8 cellular contexts compared by ENCODE assay signal in the genomic region with DNA sequence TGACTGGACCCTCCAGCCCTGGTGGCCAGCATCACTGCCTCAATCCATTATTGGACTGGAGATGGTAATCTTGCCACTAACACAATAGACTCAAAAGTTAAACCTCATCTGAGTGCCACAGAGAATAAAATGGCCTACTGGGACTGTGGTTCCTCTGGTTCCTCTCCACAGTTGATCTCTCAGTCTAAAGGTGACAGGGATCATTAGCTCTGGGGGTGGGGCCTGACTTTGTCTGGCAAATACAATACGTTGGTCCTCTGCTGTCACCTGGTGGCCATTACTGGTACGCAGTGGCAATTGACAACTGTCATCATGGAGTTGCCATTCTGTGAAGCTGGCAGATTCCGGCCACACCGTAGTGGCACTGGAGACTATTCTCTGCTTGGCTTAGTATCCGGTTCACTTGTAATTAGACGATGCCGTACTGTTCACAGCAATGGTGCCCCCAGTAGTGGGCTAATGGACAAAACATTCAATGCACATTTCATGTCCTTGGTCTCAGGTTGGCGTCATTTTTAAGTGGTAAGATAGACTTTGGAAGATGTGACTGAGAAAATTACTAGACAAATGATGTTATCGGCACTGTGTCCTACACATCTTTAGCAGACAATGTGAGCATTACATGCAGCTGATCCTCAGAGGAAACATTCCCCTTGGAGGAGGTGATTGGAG. TPM values are rescaled to one million over a fixed set of nuclear protein-coding genes. Genes with fewer than 3 reads are reported as not detected.
DNase-seq lines count a peak whose midpoint lies in the region; ATAC-seq, FAIRE-seq and TF ChIP-seq lines count a peak whose summit lies in the region.

No MANE protein-coding gene starts in this region.

- peak; percentile 80 for FAIRE-seq in HepG2 (lab: Jason Lieb, UNC)

- H3K4me2 ChIP-seq in HepG2 (ENCODE audit: low read depth, low read length) = no peak overlapping the region

- no peak for TF ChIP-seq EP300 in HepG2 (IDR thresholded peaks at IDR 0.05; ENCODE audit: low read depth in 2 of 2, low read length in 2 of 2)
- no peak for TF ChIP-seq EP300 in HepG2 (CRISPR knock-in tag; IDR thresholded peaks at IDR 0.05; ENCODE audit: borderline replicate concordance)

- intact Hi-C loops in HepG2 (cut with micrococcal nuclease; ENCODE audit: unreplicated experiment) = loop anchor here (1.0 to 2.0 kb wide), 5 partner anchors 74 to 477 kb away; no protein-coding TSS in a partner anchor

- H3K27ac ChIP-seq in HepG2 (ENCODE audit: extremely low read length, insufficient read depth, low read length) = no peak overlapping the region

- no peaks in the 10 kb centered on the region for H3K4me1 ChIP-seq in BE2C
- H3K4me1 ChIP-seq in HepG2 (ENCODE audit: insufficient read depth, low read length) = 0 out of 2 replicates have a peak, but pooled peaks cover 7% of the 10 kb centered on the region

- no peak overlapping the region for H3K9ac ChIP-seq in HepG2 (ENCODE audit: insufficient read depth, low read depth, low read length)

- DNase-seq in BE2C (peak; percentile 87), GM19238 (ENCODE audit: insufficient read length, low spot score) (peak; percentile 69), NCI-H345 (lab: John Stamatoyannopoulos, UW) (peak; percentile 59), choroid plexus epithelial cell (ENCODE audit: low read depth) (peak; percentile 70), HepG2 (ENCODE audit: low spot score) (peak; percentile 72)
- peak; percentile 74 to 79 for DNase-seq in activated CD4-positive, alpha-beta T cell treated with anti-CD3 and anti-CD28 coated beads for 24 hours (ENCODE audit: low read depth in 2 of 2)
- DNase-seq in stimulated activated CD4-positive, alpha-beta T cell treated with anti-CD3 and anti-CD28 coated beads, TNF-alpha, amount 100 ng/mL, for 48 hours (ENCODE audit: low read depth in 3 of 3) = peak; percentile 67 to 81 (median 73)

- TF ChIP-seq RAD21 in HepG2 (CRISPR knock-in tag; IDR thresholded peaks at IDR 0.05) = peak; percentile 76

- ATAC-seq in HG03196 (IDR thresholded peaks at IDR 0.05; ENCODE audit: unreplicated experiment) = peak; percentile 91
- peak; percentile 98 for ATAC-seq in HepG2

- no peaks in the 10 kb centered on the region for H3K79me2 ChIP-seq in HepG2 (ENCODE audit: insufficient read depth, low read length)

- H3K4me3 ChIP-seq in BE2C (ENCODE audit: low read depth, low read length) (no peak overlapping the region), choroid plexus epithelial cell (ENCODE audit: low read depth, low read length) (no peak overlapping the region), HepG2 (replicated peaks in 1 of 3; ENCODE audit: insufficient read depth in 1 of 3, low read depth in 2 of 3, low read length in 3 of 3) (no peak overlapping the region)

- peak; percentile 96 for TF ChIP-seq CTCF in BE2C (IDR thresholded peaks at IDR 0.05; ENCODE audit: low read depth, low read length)
- TF ChIP-seq CTCF in choroid plexus epithelial cell (conservative IDR thresholded peaks at IDR 0.05; ENCODE audit: low read depth, low read length) = peak; percentile 99
- TF ChIP-seq CTCF in HepG2 (CRISPR knock-in tag; IDR thresholded peaks at IDR 0.05) = peak; percentile 92

- H3K27me3 ChIP-seq in BE2C (no peaks in the 10 kb centered on the region), HepG2 (ENCODE audit: control insufficient read depth in 1 of 2, insufficient read depth in 2 of 2, low read length in 2 of 2) (peaks cover 0 to 18% of the 10 kb centered on the region in 2 experiments; a peak in 2 of 5 replicates)

- H3K9me3 ChIP-seq in BE2C (no peaks in the 10 kb centered on the region), HepG2 (ENCODE audit: low read length) (no peaks in the 10 kb centered on the region)

- in situ Hi-C loops in HepG2 (cut with HindIII; ENCODE audit: extremely low pct_ligation_motif_present, low pct_unique_long_range_greater_than_20kb) = loop anchor here (5.0 kb wide), 2 partner anchors 74 to 149 kb away; no protein-coding TSS in a partner anchor

- no peak for TF ChIP-seq POLR2A in HepG2 (IDR thresholded peaks at IDR 0.05; ENCODE audit: insufficient read depth in 1 of 2, low read depth in 2 of 2, low read length in 2 of 2)

- no peak overlapping the region for H2AFZ ChIP-seq in HepG2 (ENCODE audit: low read length)

- CTCF ChIA-PET in HepG2 (lab: Yijun Ruan, JAX; ENCODE audit: low intra/inter-chr PET ratio, low total read pairs) = interaction anchor here (1.9 to 2.1 kb wide), 3 partner anchors 74 to 477 kb away, joined by 12 to 15 read pairs (median 15); no protein-coding TSS in a partner anchor

- H4K20me1 ChIP-seq in HepG2 (ENCODE audit: insufficient read depth, low read length) = no peaks in the 10 kb centered on the region

- POLR2A ChIA-PET in HepG2 (lab: Yijun Ruan, JAX) = interaction anchor here (1.1 kb wide), 1 partner anchor 477 kb away, joined by 13 read pairs; no protein-coding TSS in a partner anchor

- H3K36me3 ChIP-seq in BE2C (no peaks in the 10 kb centered on the region), HepG2 (replicated peaks in 1 of 2; ENCODE audit: control insufficient read depth in 1 of 2, insufficient read depth in 2 of 2, low read length in 2 of 2) (no peaks in the 10 kb centered on the region)

- BruUV-seq in HepG2 (replicated peaks; lab: Mats Ljungman, UMichigan) = no TSS peak

- WGBS in HepG2 (ENCODE audit: low lambda C conversion rate) = 17% methylated on average over 7 of the region's 9 CpGs

TF ChIP-seq in HepG2, 621 proteins besides CTCF, POLR2A, EP300 and RAD21 (continues in another document):
- peak; percentile 91 for TF ChIP-seq SMC3 (IDR thresholded peaks at IDR 0.05; ENCODE audit: low read length)
- TF ChIP-seq KLF16 (CRISPR knock-in tag; IDR thresholded peaks at IDR 0.05) = peak in 1 of 2 experiments; percentile 48; a peak in 1 of 4 replicates
- TF ChIP-seq, protein P1, sequence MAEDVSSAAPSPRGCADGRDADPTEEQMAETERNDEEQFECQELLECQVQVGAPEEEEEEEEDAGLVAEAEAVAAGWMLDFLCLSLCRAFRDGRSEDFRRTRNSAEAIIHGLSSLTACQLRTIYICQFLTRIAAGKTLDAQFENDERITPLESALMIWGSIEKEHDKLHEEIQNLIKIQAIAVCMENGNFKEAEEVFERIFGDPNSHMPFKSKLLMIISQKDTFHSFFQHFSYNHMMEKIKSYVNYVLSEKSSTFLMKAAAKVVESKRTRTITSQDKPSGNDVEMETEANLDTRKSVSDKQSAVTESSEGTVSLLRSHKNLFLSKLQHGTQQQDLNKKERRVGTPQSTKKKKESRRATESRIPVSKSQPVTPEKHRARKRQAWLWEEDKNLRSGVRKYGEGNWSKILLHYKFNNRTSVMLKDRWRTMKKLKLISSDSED (CRISPR knock-in tag; IDR thresholded peaks at IDR 0.05) = no peak

RNA-seq across cellular contexts. Expression of a gene that starts 6.7 kb away (rescaled TPM):
- polyA plus RNA-seq in BE2C (2012; ENCODE audit: insufficient read depth, insufficient read length, low read depth) = not detected
- not detected in 2 replicates for total RNA-seq in HepG2 (2016; rRNA removed; fragmentation: Illumina TruSeq; extraction: Trizol)
- total RNA-seq in HepG2 (2016; cell fraction: cytosol; rRNA removed; fragmentation: Illumina TruSeq; extraction: Trizol; ENCODE audit: low read depth) = not detected in 2 replicates
- not detected in 2 replicates for total RNA-seq in HepG2 (2016; cell fraction: insoluble cytoplasmic fraction; rRNA removed; fragmentation: Illumina TruSeq; extraction: Trizol)
- not detected in 2 replicates for total RNA-seq in HepG2 (2016; cell fraction: membrane; rRNA removed; fragmentation: Illumina TruSeq; extraction: Trizol)
- not detected in 2 replicates for total RNA-seq in HepG2 (2016; cell fraction: nucleus; rRNA removed; fragmentation: Illumina TruSeq; extraction: Trizol)
- polyA plus RNA-seq in HepG2 (2011; rRNA removed) = not detected in 2 replicates
- polyA plus RNA-seq in HepG2 (2011; cell fraction: cytosol; rRNA removed) = 0.08 TPM in 1 of 2 replicates, not detected in the other
- polyA plus RNA-seq in HepG2 (2011; cell fraction: nucleus; rRNA removed) = not detected in 2 replicates
- not detected in 2 replicates for polyA plus RNA-seq in HepG2 (2012)
- polyA plus RNA-seq in HepG2 (2016; cell fraction: cytosol; fragmentation: Illumina TruSeq; extraction: Trizol; ENCODE audit: low read depth) = not detected in 2 replicates
- polyA plus RNA-seq in HepG2 (2016; cell fraction: insoluble cytoplasmic fraction; fragmentation: Illumina TruSeq; extraction: Trizol; ENCODE audit: low read depth) = not detected in 2 replicates
- not detected in 2 replicates for polyA plus RNA-seq in HepG2 (2016; cell fraction: membrane; fragmentation: Illumina TruSeq; extraction: Trizol; ENCODE audit: low read depth)
- not detected in 2 replicates for polyA plus RNA-seq in HepG2 (2016; cell fraction: nucleus; fragmentation: Illumina TruSeq; extraction: Trizol; ENCODE audit: insufficient read depth, low read depth)
- 0.20 TPM in 1 of 2 replicates, not detected in the other for polyA minus RNA-seq in HepG2 (2011; rRNA and poly(A)+ RNA removed; ENCODE audit: low replicate concordance)
- not detected in 2 replicates for polyA minus RNA-seq in HepG2 (2011; cell fraction: cytosol; rRNA and poly(A)+ RNA removed)
- not detected in 2 replicates for polyA minus RNA-seq in HepG2 (2011; cell fraction: nucleus; rRNA and poly(A)+ RNA removed)

RNA-seq across cellular contexts. Expression of a gene that starts 17.8 kb away (rescaled TPM):
- polyA plus RNA-seq in BE2C (2012; ENCODE audit: insufficient read depth, insufficient read length, low read depth) = not detected
- not detected in 2 replicates for total RNA-seq in HepG2 (2016; rRNA removed; fragmentation: Illumina TruSeq; extraction: Trizol)
- not detected in 2 replicates for total RNA-seq in HepG2 (2016; cell fraction: cytosol; rRNA removed; fragmentation: Illumina TruSeq; extraction: Trizol; ENCODE audit: low read depth)
- total RNA-seq in HepG2 (2016; cell fraction: insoluble cytoplasmic fraction; rRNA removed; fragmentation: Illumina TruSeq; extraction: Trizol) = not detected in 2 replicates
- total RNA-seq in HepG2 (2016; cell fraction: membrane; rRNA removed; fragmentation: Illumina TruSeq; extraction: Trizol) = not detected in 2 replicates
- total RNA-seq in HepG2 (2016; cell fraction: nucleus; rRNA removed; fragmentation: Illumina TruSeq; extraction: Trizol) = not detected in 2 replicates
- not detected in 2 replicates for polyA plus RNA-seq in HepG2 (2011; rRNA removed)
- polyA plus RNA-seq in HepG2 (2011; cell fraction: cytosol; rRNA removed) = not detected in 2 replicates
- polyA plus RNA-seq in HepG2 (2011; cell fraction: nucleus; rRNA removed) = not detected in 2 replicates
- polyA plus RNA-seq in HepG2 (2012) = not detected in 2 replicates
- polyA plus RNA-seq in HepG2 (2016; cell fraction: cytosol; fragmentation: Illumina TruSeq; extraction: Trizol; ENCODE audit: low read depth) = not detected in 2 replicates
- polyA plus RNA-seq in HepG2 (2016; cell fraction: insoluble cytoplasmic fraction; fragmentation: Illumina TruSeq; extraction: Trizol; ENCODE audit: low read depth) = not detected in 2 replicates
- not detected in 2 replicates for polyA plus RNA-seq in HepG2 (2016; cell fraction: membrane; fragmentation: Illumina TruSeq; extraction: Trizol; ENCODE audit: low read depth)
- polyA plus RNA-seq in HepG2 (2016; cell fraction: nucleus; fragmentation: Illumina TruSeq; extraction: Trizol; ENCODE audit: insufficient read depth, low read depth) = not detected in 2 replicates
- 2.8 TPM in 1 of 2 replicates, not detected in the other for polyA minus RNA-seq in HepG2 (2011; rRNA and poly(A)+ RNA removed; ENCODE audit: low replicate concordance)
- not detected in 2 replicates for polyA minus RNA-seq in HepG2 (2011; cell fraction: cytosol; rRNA and poly(A)+ RNA removed)
- polyA minus RNA-seq in HepG2 (2011; cell fraction: nucleus; rRNA and poly(A)+ RNA removed) = not detected in 2 replicates
